Comparison of ENCODE assay signal across 25 cellular contexts in genomic region chr18:78742346-78742745, GRCh38.
"Had no signal": no experiment of that assay in that cellular context is flagged by ENCODE, and none has a peak within 500 bp of the region (broad histone marks: within the 10 kb centered on the region; RNA-seq: fewer than 3 reads in every experiment).

No MANE protein-coding gene starts in this region.

- H3K27ac Mint-ChIP-seq: activated CD8-positive, alpha-beta T cell treated with anti-CD3 and anti-CD28 coated beads for 36 hours; dendritic cell treated with granulocyte-macrophage colony-stimulating factor and Interleukin-4, amounts not matched to agents 40 ng/mL and 50 ng/mL, for 4 days; mesothelial cell of epicardium; naive B cell; nephron progenitor cell; stimulated activated naive CD8-positive, alpha-beta T cell treated with anti-CD3 and anti-CD28 coated beads, Interleukin-15, Interleukin-2, amounts not matched to agents 100 ng/mL and 50 ng/mL, for 24 hours; T-helper 1 cell treated with Interleukin-12 subunit alpha and Interleukin-12 subunit beta and Interleukin-4 antibody, amounts not matched to agents 30 μg/mL and 1 μg/mL, for 36 hours; type B pancreatic cell had no signal

- H3K4me3 ChIP-seq: breast epithelium, esophagus muscularis mucosa, left ventricle myocardium inferior, pancreas, psoas muscle had no signal

- H3K27me3 Mint-ChIP-seq: activated CD8-positive, alpha-beta T cell treated with anti-CD3 and anti-CD28 coated beads for 36 hours; dendritic cell treated with granulocyte-macrophage colony-stimulating factor and Interleukin-4, amounts not matched to agents 40 ng/mL and 50 ng/mL, for 4 days; stimulated activated naive CD8-positive, alpha-beta T cell treated with anti-CD3 and anti-CD28 coated beads, Interleukin-15, Interleukin-2, amounts not matched to agents 100 ng/mL and 50 ng/mL, for 24 hours had no signal

- H3K4me1 Mint-ChIP-seq: mesothelial cell of epicardium, naive B cell had no signal

- H3K9me3 ChIP-seq: breast epithelium, esophagus muscularis mucosa, left ventricle myocardium inferior, pancreas, psoas muscle, SK-N-SH had no signal

- H3K4me2 ChIP-seq: SK-N-SH had no signal

- DNase-seq: activated CD4-positive, alpha-beta T cell treated with anti-CD3 and anti-CD28 coated beads, Interleukin-2, amount 50 U/mL, for 1 hour; activated CD4-positive, CD25-positive, alpha-beta regulatory T cell treated with anti-CD3 and anti-CD28 coated beads, Interleukin-2, amount 50 U/mL, for 72 hours; activated CD8-positive, alpha-beta T cell treated with anti-CD3 and anti-CD28 coated beads for 36 hours; activated gamma-delta T cell; activated naive CD4-positive, alpha-beta T cell treated with anti-CD3 and anti-CD28 coated beads, Interleukin-2, amount 50 U/mL, for 16 hours; central memory CD4-positive, alpha-beta T cell; foreskin keratinocyte; left ventricle myocardium inferior; mammary epithelial cell; naive B cell; nephron progenitor cell; pancreas; psoas muscle; SK-N-SH; substantia nigra; SW 1271; T-helper 9 cell had no signal

- H3K4me3 Mint-ChIP-seq: activated CD8-positive, alpha-beta T cell treated with anti-CD3 and anti-CD28 coated beads for 36 hours; dendritic cell treated with granulocyte-macrophage colony-stimulating factor and Interleukin-4, amounts not matched to agents 40 ng/mL and 50 ng/mL, for 4 days; mesothelial cell of epicardium; naive B cell; nephron progenitor cell; stimulated activated naive CD8-positive, alpha-beta T cell treated with anti-CD3 and anti-CD28 coated beads, Interleukin-15, Interleukin-2, amounts not matched to agents 100 ng/mL and 50 ng/mL, for 24 hours; T-helper 1 cell treated with Interleukin-12 subunit alpha and Interleukin-12 subunit beta and Interleukin-4 antibody, amounts not matched to agents 30 μg/mL and 1 μg/mL, for 36 hours; type B pancreatic cell had no signal

- ATAC-seq: activated CD8-positive, alpha-beta T cell treated with anti-CD3 and anti-CD28 coated beads for 36 hours; foreskin keratinocyte; pancreas; psoas muscle had no signal

- H3K27me3 ChIP-seq: foreskin keratinocyte had no signal

- H3K9ac ChIP-seq: SK-N-SH had no signal

- H3K4me1 ChIP-seq: breast epithelium, esophagus muscularis mucosa, foreskin keratinocyte, left ventricle myocardium inferior, pancreas, psoas muscle had no signal

- H3K9me3 Mint-ChIP-seq: activated CD8-positive, alpha-beta T cell treated with anti-CD3 and anti-CD28 coated beads for 36 hours; dendritic cell treated with granulocyte-macrophage colony-stimulating factor and Interleukin-4, amounts not matched to agents 40 ng/mL and 50 ng/mL, for 4 days; mesothelial cell of epicardium; nephron progenitor cell; stimulated activated naive CD8-positive, alpha-beta T cell treated with anti-CD3 and anti-CD28 coated beads, Interleukin-15, Interleukin-2, amounts not matched to agents 100 ng/mL and 50 ng/mL, for 24 hours; type B pancreatic cell had no signal

- H3K36me3 ChIP-seq: breast epithelium, esophagus muscularis mucosa, left ventricle myocardium inferior, pancreas had no signal

- H3K36me3 Mint-ChIP-seq: mesothelial cell of epicardium, naive B cell, type B pancreatic cell had no signal

- H3K27ac ChIP-seq: breast epithelium, esophagus muscularis mucosa, foreskin keratinocyte, left ventricle myocardium inferior, pancreas, psoas muscle, VCaP had no signal
